Comparison of ENCODE assay signal across 11 cellular contexts in the genomic region with DNA sequence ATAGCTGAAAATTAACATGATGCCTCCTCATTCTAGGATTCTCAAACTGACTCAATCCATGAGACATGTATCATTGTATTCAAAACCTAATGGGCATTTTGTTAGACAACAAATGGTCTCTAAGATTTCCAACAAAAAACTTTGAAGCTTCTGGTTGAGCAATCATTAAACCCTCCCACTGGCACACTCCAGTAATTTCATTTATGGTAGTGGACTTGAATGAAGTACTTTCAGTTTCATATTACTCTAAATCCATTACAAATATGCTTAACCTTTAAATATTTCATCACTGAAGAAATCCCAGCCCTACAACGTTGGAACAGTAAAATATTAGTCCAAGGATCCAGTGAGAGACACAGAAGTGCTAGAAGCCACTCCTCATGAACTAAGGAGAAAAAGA. TPM values are rescaled to one million over a fixed set of nuclear protein-coding genes. Genes with fewer than 3 reads are reported as not detected.
DNase-seq lines count a peak whose midpoint lies in the region; ATAC-seq, FAIRE-seq and TF ChIP-seq lines count a peak whose summit lies in the region.
"Had no signal": no experiment of that assay in that cellular context is flagged by ENCODE, and none has a peak within 500 bp of the region (broad histone marks: within the 10 kb centered on the region; RNA-seq: fewer than 3 reads in every experiment).

No MANE protein-coding gene starts in this region.

- peaks cover 2% of the 10 kb centered on the region for H3K36me3 Mint-ChIP-seq in T-helper 2 cell treated with Interferon-gamma antibody and Interleukin-4, amounts not matched to agents 5 μg/mL and 100 μg/mL, for 36 hours (ENCODE audit: low read depth)

- H3K36me3 ChIP-seq in cardiac muscle cell (no peaks in the 10 kb centered on the region), skeletal muscle tissue (ENCODE audit: control insufficient read depth in 3 of 3, insufficient read depth in 3 of 3, low read length in 3 of 3) (no peaks in the 10 kb centered on the region)

- H3K27ac ChIP-seq in cardiac muscle cell = peak overlapping the region; percentile 72
- no peak overlapping the region for H3K27ac ChIP-seq in skeletal muscle tissue (ENCODE audit: low read depth, low read length)
- no peak overlapping the region for H3K27ac ChIP-seq in foreskin keratinocyte

- no peak overlapping the region for H3K9ac ChIP-seq in skeletal muscle tissue (ENCODE audit: low read depth in 1 of 3, low read length in 3 of 3)

- peak; percentile 84 for FAIRE-seq in GM19239 (lab: Jason Lieb, UNC)
- FAIRE-seq: islet of Langerhans had no signal

- H3K27me3 Mint-ChIP-seq in T-helper 2 cell treated with Interferon-gamma antibody and Interleukin-4, amounts not matched to agents 5 μg/mL and 100 μg/mL, for 36 hours (ENCODE audit: low read depth) = peaks cover 9% of the 10 kb centered on the region

- ATAC-seq in foreskin keratinocyte (no peak), HG02798 (IDR thresholded peaks at IDR 0.05; ENCODE audit: poor library complexity, unreplicated experiment) (no peak)

- peaks cover 6% of the 10 kb centered on the region for H3K9me3 Mint-ChIP-seq in T-helper 2 cell treated with Interferon-gamma antibody and Interleukin-4, amounts not matched to agents 5 μg/mL and 100 μg/mL, for 36 hours

- H3K4me3 ChIP-seq in cardiac muscle cell = no peak overlapping the region
- H3K4me3 ChIP-seq in skeletal muscle tissue (ENCODE audit: low read length in 3 of 3) = peak overlapping the region in 2 of 3 donors; percentile 35 to 45

- H3K4me3 Mint-ChIP-seq in T-helper 2 cell treated with Interferon-gamma antibody and Interleukin-4, amounts not matched to agents 5 μg/mL and 100 μg/mL, for 36 hours = peak overlapping the region; percentile 79

- peak overlapping the region; percentile 4 for H3K27ac Mint-ChIP-seq in T-helper 2 cell treated with Interferon-gamma antibody and Interleukin-4, amounts not matched to agents 5 μg/mL and 100 μg/mL, for 36 hours

- DNase-seq in GM19239 (ENCODE audit: insufficient read length, low spot score) = no peak
- DNase-seq in T-helper 2 cell treated with Interferon-gamma antibody and Interleukin-4, amounts not matched to agents 5 μg/mL and 100 μg/mL, for 36 hours (ENCODE audit: low spot score) = no peak
- DNase-seq in cardiac muscle cell (ENCODE audit: low read depth in 1 of 2, low spot score in 1 of 2) = peak in 1 of 2 donors; percentile 63
- DNase-seq in SIG-M5 treated with dmso at 0.1 percent for 504 hours (lab: John Stamatoyannopoulos, UW; ENCODE audit: unreplicated experiment) = no peak
- no peak for DNase-seq in foreskin keratinocyte
- DNase-seq in NCI-H345 treated with DMSO at 0.1 percent for 48 hours (lab: John Stamatoyannopoulos, UW; ENCODE audit: unreplicated experiment) = no peak
- DNase-seq: activated gamma-delta T cell, NCI-H82 had no signal

- TF ChIP-seq CTCF in cardiac muscle cell (IDR thresholded peaks at IDR 0.05; ENCODE audit: low read depth, low read length) = no peak
- TF ChIP-seq CTCF in foreskin keratinocyte (conservative IDR thresholded peaks at IDR 0.05) = no peak

- H3K9me3 ChIP-seq in cardiac muscle cell (ENCODE audit: low read depth) = no peaks in the 10 kb centered on the region
- no peaks in the 10 kb centered on the region for H3K9me3 ChIP-seq in skeletal muscle tissue (ENCODE audit: control insufficient read depth in 3 of 3, low read length in 3 of 3)

- peaks cover 17% of the 10 kb centered on the region for H3K4me1 Mint-ChIP-seq in T-helper 2 cell treated with Interferon-gamma antibody and Interleukin-4, amounts not matched to agents 5 μg/mL and 100 μg/mL, for 36 hours (ENCODE audit: low read depth)

- H3K4me1 ChIP-seq in cardiac muscle cell (ENCODE audit: low read depth) (peaks cover 34% of the 10 kb centered on the region), skeletal muscle tissue (ENCODE audit: control insufficient read depth in 3 of 3, insufficient read depth in 3 of 3, low read length in 3 of 3) (no peaks in the 10 kb centered on the region), foreskin keratinocyte (no peaks in the 10 kb centered on the region)

- H3K27me3 ChIP-seq in cardiac muscle cell = no peaks in the 10 kb centered on the region
- peaks cover 0 to 3% (median 0%) of the 10 kb centered on the region in 3 donors for H3K27me3 ChIP-seq in skeletal muscle tissue (ENCODE audit: control insufficient read depth in 3 of 3, insufficient read depth in 3 of 3, low read length in 3 of 3)
- H3K27me3 ChIP-seq in foreskin keratinocyte = no peaks in the 10 kb centered on the region

RNA-seq across cellular contexts. Expression of gene GBP6, which starts 43.5 kb away (rescaled TPM):
- total RNA-seq in cardiac muscle cell = 0.69 TPM in 1 of 2 replicates, not detected in the other
- polyA plus RNA-seq in cardiac muscle cell = not detected in 2 replicates
- total RNA-seq in skeletal muscle tissue = not detected
- total RNA-seq in foreskin keratinocyte = 0.20 and 0.39 TPM in 2 replicates
- 0.02 and 0.14 TPM in 2 replicates for polyA plus RNA-seq in foreskin keratinocyte
